In genomic region chr9:128201441-128202369, GRCh38 we compare ENCODE assay signal across 1 cellular context.
TF ChIP-seq lines count a peak whose summit lies in the region.

No MANE protein-coding gene starts in this region.

TF ChIP-seq in H1, 55 proteins besides CTCF, POLR2A, EP300 and RAD21:
- TF ChIP-seq JUND (IDR thresholded peaks at IDR 0.05; ENCODE audit: low read length) (no peak), EZH2 (IDR thresholded peaks at IDR 0.05; ENCODE audit: low read depth, low read length, severe bottlenecking) (no peak), KDM1A (IDR thresholded peaks at IDR 0.05; ENCODE audit: borderline replicate concordance, low read length) (no peak), PHF8 (conservative IDR thresholded peaks at IDR 0.05; ENCODE audit: low read depth, low read length) (no peak), POU5F1 (IDR thresholded peaks at IDR 0.05; ENCODE audit: low read depth, low read length) (no peak), BRCA1 (IDR thresholded peaks at IDR 0.05; ENCODE audit: low read depth, low read length) (no peak), EGR1 (IDR thresholded peaks at IDR 0.05; ENCODE audit: borderline replicate concordance, low read depth, low read length) (no peak), RXRA (IDR thresholded peaks at IDR 0.05; ENCODE audit: insufficient read depth, low read depth, low read length) (no peak), USF2 (IDR thresholded peaks at IDR 0.05; ENCODE audit: low read length) (no peak), HDAC2 (IDR thresholded peaks at IDR 0.05; ENCODE audit: borderline replicate concordance in 1 of 2, low read depth in 2 of 2, low read length in 2 of 2) (no peak), FOSL1 (IDR thresholded peaks at IDR 0.05; ENCODE audit: insufficient read depth, low read depth, low read length) (no peak), SUZ12 (IDR thresholded peaks at IDR 0.05; ENCODE audit: low read length) (no peak), TBP (IDR thresholded peaks at IDR 0.05; ENCODE audit: low read depth, low read length) (no peak), RBBP5 (IDR thresholded peaks at IDR 0.05; ENCODE audit: borderline replicate concordance, low read depth, low read length) (no peak)
